Comparison of ENCODE assay signal across 8 cellular contexts in genomic region chr14:78902010-78902623, GRCh38.
DNase-seq lines count a peak whose midpoint lies in the region; ATAC-seq and TF ChIP-seq lines count a peak whose summit lies in the region.

No MANE protein-coding gene starts in this region.

- no CpG with 5 or more reads among the region's 5 CpGs for WGBS in neuronal stem cell (ENCODE audit: extremely low coverage in 2 of 2, insufficient read length in 2 of 2, insufficient replicate concordance in 1 of 2), 2 donors

- H3K4me1 Mint-ChIP-seq in T-helper 2 cell treated with Interferon-gamma antibody and Interleukin-4, amounts not matched to agents 5 μg/mL and 100 μg/mL, for 36 hours (ENCODE audit: low read depth): no peaks in the 10 kb centered on the region

- H3K36me3 Mint-ChIP-seq in T-helper 2 cell treated with Interferon-gamma antibody and Interleukin-4, amounts not matched to agents 5 μg/mL and 100 μg/mL, for 36 hours (ENCODE audit: low read depth): no peaks in the 10 kb centered on the region

- H2AK5ac ChIP-seq in neuronal stem cell (ENCODE audit: low read depth, low read length): no peak overlapping the region

- DNase-seq in AG08396 (ENCODE audit: low spot score) (peak; percentile 19), GM10248 (ENCODE audit: extremely low spot score) (no peak), NCI-H2227 (lab: John Stamatoyannopoulos, UW; ENCODE audit: unreplicated experiment) (peak; percentile 63), dedifferentiated amniotic fluid mesenchymal stem cell (ENCODE audit: extremely low spot score) (peak; percentile 50), neuronal stem cell (ENCODE audit: low spot score) (peak; percentile 37)
- no peak for DNase-seq in T-helper 2 cell treated with Interferon-gamma antibody and Interleukin-4, amounts not matched to agents 5 μg/mL and 100 μg/mL, for 36 hours (ENCODE audit: low spot score)

- no peak overlapping the region for H2BK120ac ChIP-seq in neuronal stem cell (ENCODE audit: low read depth, low read length)

- POLR2A ChIA-PET in GM10248 (lab: Yijun Ruan, JAX): no interaction called here

- peak overlapping the region; percentile 74 for H2AFZ ChIP-seq in neuronal stem cell (ENCODE audit: low read length)

- no peaks in the 10 kb centered on the region for H3K27me3 ChIP-seq in neuronal stem cell (ENCODE audit: control insufficient read depth in 3 of 3, insufficient read depth in 3 of 3, low read depth in 1 of 3, low read length in 3 of 3)

- no peaks in the 10 kb centered on the region for H3K27me3 Mint-ChIP-seq in T-helper 2 cell treated with Interferon-gamma antibody and Interleukin-4, amounts not matched to agents 5 μg/mL and 100 μg/mL, for 36 hours (ENCODE audit: low read depth)

- H4K8ac ChIP-seq in neuronal stem cell (ENCODE audit: low read depth, low read length): no peak overlapping the region

- no peak overlapping the region for H2BK12ac ChIP-seq in neuronal stem cell (ENCODE audit: low read length)

- no peak overlapping the region for H3K4me3 Mint-ChIP-seq in T-helper 2 cell treated with Interferon-gamma antibody and Interleukin-4, amounts not matched to agents 5 μg/mL and 100 μg/mL, for 36 hours

- CTCF ChIA-PET in GM10248 (lab: Yijun Ruan, JAX): interaction anchor here (0.8 to 1.5 kb wide), 7 partner anchors 9 to 32 kb away, joined by 3 to 8 read pairs (median 4); no protein-coding TSS in a partner anchor

- H3K9me3 ChIP-seq in neuronal stem cell (replicated peaks in 1 of 2; ENCODE audit: control insufficient read depth in 2 of 2, insufficient read depth in 1 of 2, low read depth in 1 of 2, low read length in 2 of 2): no peaks in the 10 kb centered on the region

- peak; percentile 42 for TF ChIP-seq CTCF in GM10248 (IDR thresholded peaks at IDR 0.05; ENCODE audit: control extremely low read depth, extremely low read depth, low read depth, missing control alignments)

- H3K9ac ChIP-seq in neuronal stem cell (ENCODE audit: low read depth, low read length, poor library complexity): no peak overlapping the region

- no peak overlapping the region for H3K4me3 ChIP-seq in neuronal stem cell (ENCODE audit: low read length in 2 of 2)

- no peak for ATAC-seq in GM21717 (IDR thresholded peaks at IDR 0.05; ENCODE audit: unreplicated experiment)
- ATAC-seq in GM19395 (IDR thresholded peaks at IDR 0.05; ENCODE audit: unreplicated experiment): no peak

- H3K36me3 ChIP-seq in neuronal stem cell (replicated peaks in 1 of 2; ENCODE audit: control insufficient read depth in 2 of 2, insufficient read depth in 2 of 2, low read length in 2 of 2): no peaks in the 10 kb centered on the region

- H3K79me1 ChIP-seq in neuronal stem cell (ENCODE audit: low read depth, low read length): no peaks in the 10 kb centered on the region

- no peak overlapping the region for H3K27ac Mint-ChIP-seq in T-helper 2 cell treated with Interferon-gamma antibody and Interleukin-4, amounts not matched to agents 5 μg/mL and 100 μg/mL, for 36 hours

- no peak overlapping the region for H4K91ac ChIP-seq in neuronal stem cell (ENCODE audit: low read depth, low read length, poor library complexity)

- H2BK5ac ChIP-seq in neuronal stem cell (ENCODE audit: low read length): no peak overlapping the region

- H3K9me3 Mint-ChIP-seq in T-helper 2 cell treated with Interferon-gamma antibody and Interleukin-4, amounts not matched to agents 5 μg/mL and 100 μg/mL, for 36 hours: no peaks in the 10 kb centered on the region

- no peak overlapping the region for H3K4me2 ChIP-seq in neuronal stem cell (ENCODE audit: insufficient read depth, low read length, poor library complexity, severe bottlenecking)

- H3K27ac ChIP-seq in neuronal stem cell (replicated peaks; ENCODE audit: low read length): no peak overlapping the region

- H3K4me1 ChIP-seq in neuronal stem cell (ENCODE audit: control insufficient read depth in 2 of 2, insufficient read depth in 1 of 2, low read depth in 1 of 2, low read length in 2 of 2): no peaks in the 10 kb centered on the region

- no peak overlapping the region for H3K14ac ChIP-seq in neuronal stem cell (ENCODE audit: low read length)

- no peak overlapping the region for H2BK15ac ChIP-seq in neuronal stem cell (ENCODE audit: low read length)

- H3K4ac ChIP-seq in neuronal stem cell (ENCODE audit: low read length): no peak overlapping the region

- H3K23ac ChIP-seq in neuronal stem cell (ENCODE audit: low read depth, low read length, poor library complexity): no peak overlapping the region

- no peak overlapping the region for H3K18ac ChIP-seq in neuronal stem cell (ENCODE audit: low read length)

Comparison
In these comparisons a context has a peak if more than half of its experiments do, and no peak if none do; other contexts are left out.
1. DNase-seq: peak in AG08396 (single experiment), NCI-H2227 (single experiment), dedifferentiated amniotic fluid mesenchymal stem cell (single experiment) and neuronal stem cell (single experiment); none in GM10248 (single experiment) and T-helper 2 cell treated with Interferon-gamma antibody and Interleukin-4, amounts not matched to agents 5 μg/mL and 100 μg/mL, for 36 hours (single experiment).